9 cellular contexts compared by ENCODE assay signal in the genomic region with DNA sequence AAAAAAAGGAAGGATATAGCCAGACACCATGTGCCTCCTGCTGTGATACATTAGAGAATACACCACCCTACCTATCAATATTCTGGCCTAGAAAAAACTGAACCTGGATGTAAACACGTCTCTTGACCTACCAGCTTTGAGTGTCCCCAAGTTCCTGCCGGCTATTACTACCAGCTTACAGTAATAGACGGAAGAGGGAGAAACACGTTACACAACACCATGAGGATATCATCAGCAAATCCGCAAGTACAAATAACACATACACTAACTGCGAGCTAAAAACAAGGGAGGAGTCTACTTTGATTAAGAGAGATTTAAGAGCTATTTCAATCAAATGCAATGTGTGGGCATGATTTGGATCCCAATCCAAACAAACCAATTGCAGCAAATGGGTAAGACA.
"Had no signal": no experiment of that assay in that cellular context is flagged by ENCODE, and none has a peak within 500 bp of the region (broad histone marks: within the 10 kb centered on the region; RNA-seq: fewer than 3 reads in every experiment).

No MANE protein-coding gene starts in this region.

- ATAC-seq: HCT116, HepG2 had no signal

- H3K27ac ChIP-seq: GM23248, HL-60 had no signal

- FAIRE-seq: HepG2 had no signal

- H3K9me3 Mint-ChIP-seq: HFFc6, IgD-negative memory B cell had no signal

- H3K4me3 ChIP-seq: GM23248, HAP-1 had no signal

- DNase-seq: GM23248, GOT3, H7, HFFc6 had no signal

- H3K4me3 Mint-ChIP-seq: HFFc6, IgD-negative memory B cell had no signal

- H3K9ac ChIP-seq: GM23248 had no signal

- H2AFZ ChIP-seq: GM23248 had no signal

- H3K36me3 Mint-ChIP-seq: IgD-negative memory B cell had no signal

- H3K36me3 ChIP-seq: HAP-1 had no signal

- H3K27ac Mint-ChIP-seq: HFFc6, IgD-negative memory B cell had no signal

- H3K9me3 ChIP-seq: HAP-1 had no signal
